ENCODE assay signal across 24 cellular contexts in the genomic region with DNA sequence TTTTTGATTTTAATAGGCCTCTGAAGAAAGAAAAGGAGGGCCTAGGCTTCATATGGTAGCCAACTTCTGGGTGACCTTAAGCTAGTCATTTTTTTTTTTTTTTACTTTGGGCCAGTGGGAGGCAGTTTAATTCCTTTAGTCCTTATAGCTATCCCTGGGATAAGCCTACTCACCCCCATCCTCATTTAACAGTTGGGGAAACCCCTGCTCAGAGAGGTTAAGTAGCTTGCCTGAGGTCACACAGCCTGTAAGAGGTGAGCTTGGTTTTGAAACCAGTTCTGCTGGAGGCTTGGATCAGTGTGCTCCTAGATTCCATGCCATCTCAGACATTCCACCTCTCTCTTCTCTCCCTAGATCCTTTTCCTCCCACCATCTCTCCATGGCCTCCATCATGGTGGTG.
"Had no signal": no experiment of that assay in that cellular context is flagged by ENCODE, and none has a peak within 500 bp of the region (broad histone marks: within the 10 kb centered on the region; RNA-seq: fewer than 3 reads in every experiment).

No MANE protein-coding gene starts in this region.

- H3K27me3 ChIP-seq: ovary, right lobe of liver, sigmoid colon, thyroid gland, tibial nerve, upper lobe of left lung, vagina had no signal

- H3K9ac ChIP-seq: parathyroid adenoma had no signal

- DNase-seq: natural killer cell; occipital lobe; ovary; posterior cingulate gyrus; psoas muscle; right cardiac atrium; right lobe of liver; sigmoid colon; small intestine; stimulated activated CD4-positive, alpha-beta T cell treated with anti-CD3 and anti-CD28 coated beads, Interleukin-15, amount 100 ng/mL, for 24 hours; stimulated activated CD4-positive, alpha-beta T cell treated with anti-CD3 and anti-CD28 coated beads, Interleukin-2, amount 100 ng/mL, for 24 hours; stimulated activated CD4-positive, alpha-beta T cell treated with anti-CD3 and anti-CD28 coated beads, Interleukin-2, amount 100 ng/mL, for 48 hours; stimulated activated CD4-positive, alpha-beta T cell treated with anti-CD3 and anti-CD28 coated beads, Interleukin-4, amount 100 ng/mL, for 24 hours; stimulated activated naive B cell treated with anti-CD40 and anti-IgM and Interleukin-4, amounts not matched to agents 10 μg/mL and 1 μg/mL and 100 μg/mL, for 72 hours; stimulated activated naive CD4-positive, alpha-beta T cell treated with Interleukin-2 at 50 U/mL for 16 hours; stomach; thyroid gland; trophoblast cell had no signal

- H3K79me2 ChIP-seq: parathyroid adenoma had no signal

- ATAC-seq: natural killer cell; psoas muscle; right cardiac atrium; right lobe of liver; stimulated activated effector memory CD8-positive, alpha-beta T cell treated with anti-CD3 and anti-CD28 coated beads, Interleukin-12 subunit alpha, Interleukin-12 subunit beta, amount 100 ng/mL, for 72 hours; stimulated activated naive B cell treated with anti-CD40 and anti-IgM and Interleukin-4, amounts not matched to agents 10 μg/mL and 1 μg/mL and 100 μg/mL, for 72 hours had no signal

- H3K9me3 ChIP-seq: ovary, psoas muscle, right lobe of liver, sigmoid colon, thoracic aorta, thyroid gland, upper lobe of left lung had no signal

- H2AFZ ChIP-seq: parathyroid adenoma had no signal

- H3K4me1 ChIP-seq: parathyroid adenoma, right lobe of liver, sigmoid colon, stomach, thyroid gland, tibial nerve, upper lobe of left lung, vagina had no signal

- H3K27ac ChIP-seq: ovary, parathyroid adenoma, psoas muscle, right lobe of liver, sigmoid colon, stomach, thoracic aorta, thyroid gland, tibial nerve, upper lobe of left lung, vagina had no signal

- H3K4me3 ChIP-seq: ovary, psoas muscle, right lobe of liver, sigmoid colon, stomach, thoracic aorta, thyroid gland, tibial nerve, upper lobe of left lung, vagina had no signal

- H3K36me3 ChIP-seq: ovary, right lobe of liver, sigmoid colon, stomach, thyroid gland, tibial nerve, upper lobe of left lung, vagina had no signal

- FAIRE-seq: small intestine had no signal
